ENCODE assay signal across 8 cellular contexts in the genomic region with DNA sequence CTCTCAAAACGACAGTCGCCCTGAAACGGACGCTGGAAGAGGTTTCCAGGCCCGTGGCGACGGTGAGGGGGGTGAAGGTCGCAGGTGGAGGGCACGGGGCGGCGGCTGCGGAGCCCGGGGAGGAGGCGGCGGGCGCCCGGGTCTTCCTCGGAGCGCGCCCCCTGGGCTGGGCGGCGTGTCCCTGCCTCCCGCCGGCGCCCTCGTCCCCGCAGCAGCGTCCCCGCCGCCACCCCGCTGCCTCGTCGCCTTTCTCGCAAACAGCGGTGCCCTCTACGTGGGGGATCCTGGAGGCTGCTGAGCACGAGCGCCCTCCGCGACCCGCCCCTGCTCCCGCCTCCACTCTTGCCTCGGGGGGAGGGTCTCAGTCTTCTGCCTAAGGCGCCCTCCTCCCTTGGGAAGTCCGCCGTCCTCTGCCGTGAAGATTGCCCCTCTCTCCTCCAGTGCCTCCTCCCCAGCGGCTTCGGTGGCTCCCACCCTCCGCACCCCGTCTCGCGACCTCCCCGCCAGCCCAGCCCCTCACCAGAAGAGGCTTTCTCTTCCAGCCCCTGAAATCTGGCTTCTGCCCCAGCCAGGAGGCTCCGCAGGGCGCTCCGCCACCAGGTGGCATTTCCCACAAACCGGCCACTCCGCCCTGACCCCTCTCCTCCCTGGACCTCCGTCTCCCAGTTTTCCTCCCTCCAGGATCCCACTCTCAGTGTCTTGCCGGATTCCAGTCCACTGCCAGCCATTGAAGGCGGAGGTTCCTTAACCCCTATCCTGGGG.
DNase-seq lines count a peak whose midpoint lies in the region; ATAC-seq and TF ChIP-seq lines count a peak whose summit lies in the region.

No MANE protein-coding gene starts in this region.

- TF ChIP-seq CTCF in GM13976 (IDR thresholded peaks at IDR 0.05; ENCODE audit: borderline replicate concordance, control extremely low read depth, extremely low read depth, insufficient read depth, missing control alignments), result no peak
- peak; percentile 10 for TF ChIP-seq CTCF in cardiac muscle cell (IDR thresholded peaks at IDR 0.05; ENCODE audit: low read depth, low read length)
- no peak for TF ChIP-seq CTCF in OCI-LY7 (conservative IDR thresholded peaks at IDR 0.05; ENCODE audit: low read length)

- peaks cover 5% of the 10 kb centered on the region for H3K4me1 ChIP-seq in cardiac muscle cell (ENCODE audit: low read depth)
- H3K4me1 ChIP-seq in OCI-LY7 (ENCODE audit: insufficient read depth, low read length, poor library complexity, severe bottlenecking), result no peaks in the 10 kb centered on the region

- intact Hi-C loops in OCI-LY7 (cut with micrococcal nuclease; ENCODE audit: unreplicated experiment), result no loop called here

- H2AFZ ChIP-seq in OCI-LY7 (ENCODE audit: low read length), result no peak overlapping the region

- H3K4me3 ChIP-seq in cardiac muscle cell (peak overlapping the region; percentile 37), OCI-LY7 (ENCODE audit: low read depth, low read length, poor library complexity, severe bottlenecking) (no peak overlapping the region)

- no peaks in the 10 kb centered on the region for H3K9me3 ChIP-seq in cardiac muscle cell (ENCODE audit: low read depth)
- H3K9me3 ChIP-seq in OCI-LY7 (ENCODE audit: low read length), result no peaks in the 10 kb centered on the region

- H4K20me1 ChIP-seq in OCI-LY7 (ENCODE audit: insufficient read depth, low read length), result no peaks in the 10 kb centered on the region

- no peaks in the 10 kb centered on the region for H3K79me2 ChIP-seq in OCI-LY7 (ENCODE audit: insufficient read depth, low read depth, low read length)

- no peaks in the 10 kb centered on the region for H3K27me3 ChIP-seq in cardiac muscle cell

- CTCF ChIA-PET in OCI-LY7 (lab: Charles Lee; ENCODE audit: unreplicated experiment), result no interaction called here

- no peak overlapping the region for H3K4me2 ChIP-seq in OCI-LY7 (ENCODE audit: low read length)

- H3K27ac ChIP-seq in cardiac muscle cell, result no peak overlapping the region
- H3K27ac ChIP-seq in OCI-LY7 (ENCODE audit: low read depth, low read length, poor library complexity, severe bottlenecking), result no peak overlapping the region

- in situ Hi-C loops in GM13976 (cut with MboI; ENCODE audit: low sequenced_read_pairs, unreplicated experiment), result no loop called here

- DNase-seq in GM13976 (ENCODE audit: low spot score), result peak; percentile 65
- DNase-seq in activated CD8-positive, alpha-beta memory T cell treated with anti-CD3 and anti-CD28 coated beads, Interleukin-2, amount 50 U/mL, for 48 hours, result peak; percentile 63
- DNase-seq in cardiac muscle cell (ENCODE audit: low read depth in 1 of 2, low spot score in 1 of 2), result peak in 1 of 2 donors; percentile 43
- peak; percentile 73 for DNase-seq in retina
- DNase-seq in OCI-LY7 (ENCODE audit: low spot score), result no peak
- no peak for DNase-seq in AML-193 (lab: John Stamatoyannopoulos, UW)

- H3K36me3 ChIP-seq in cardiac muscle cell (no peaks in the 10 kb centered on the region), OCI-LY7 (ENCODE audit: insufficient read depth, low read length) (no peaks in the 10 kb centered on the region)

- BruUV-seq in OCI-LY7 (replicated peaks; lab: Mats Ljungman, UMichigan), result no TSS peak

- POLR2A ChIA-PET in OCI-LY7 (lab: Charles Lee), result interaction anchor here (0.5 to 0.6 kb wide), 2 partner anchors 9 to 43 kb away, joined by 3 to 5 read pairs; no protein-coding TSS in a partner anchor

- no peak for ATAC-seq in GM18517 (IDR thresholded peaks at IDR 0.05; ENCODE audit: unreplicated experiment)
- no peak for ATAC-seq in HG03378 (IDR thresholded peaks at IDR 0.05; ENCODE audit: unreplicated experiment)

- no peaks in the 10 kb centered on the region for H3K9me2 ChIP-seq in OCI-LY7 (ENCODE audit: insufficient read depth, low read length)

Comparison
In these comparisons a context has a peak if more than half of its experiments do, and no peak if none do; other contexts are left out.
1. DNase-seq: peak in GM13976 (single experiment), activated CD8-positive, alpha-beta memory T cell treated with anti-CD3 and anti-CD28 coated beads, Interleukin-2, amount 50 U/mL, for 48 hours (single experiment) and retina (single experiment); none in OCI-LY7 (single experiment) and AML-193 (0 of 2).